Comparison of ENCODE assay signal across 8 cellular contexts in the genomic region with DNA sequence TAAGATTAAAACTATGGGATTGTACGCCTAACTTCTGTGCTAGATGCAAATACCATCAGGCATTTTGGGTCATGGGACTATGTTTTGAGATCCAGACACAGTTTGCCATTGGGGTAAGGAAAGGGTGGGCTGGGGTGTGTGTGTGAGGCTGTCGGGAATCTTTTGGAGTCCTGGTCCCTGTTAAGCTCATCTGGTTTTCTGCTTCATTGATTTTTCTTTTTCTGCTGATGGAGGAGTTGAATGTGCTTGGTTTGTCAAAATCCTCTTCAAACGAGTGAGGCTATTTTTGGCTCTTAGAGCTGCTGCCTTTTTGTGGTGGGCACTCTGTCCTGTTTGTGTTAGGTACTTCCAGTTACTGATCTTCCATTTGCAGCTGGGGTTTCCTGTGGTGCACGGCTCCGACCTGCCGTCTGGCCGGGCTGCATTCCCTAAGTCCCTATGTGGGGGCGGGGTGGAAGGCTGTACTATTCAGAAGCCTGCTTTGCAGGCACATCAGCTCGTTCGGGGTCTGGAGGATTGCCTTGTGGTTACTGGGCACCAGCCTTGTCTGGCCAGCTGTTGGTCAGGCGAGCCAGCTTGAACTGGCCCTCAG. TPM values are rescaled to one million over a fixed set of nuclear protein-coding genes. Genes with fewer than 3 reads are reported as not detected.
DNase-seq lines count a peak whose midpoint lies in the region; ATAC-seq and TF ChIP-seq lines count a peak whose summit lies in the region.

No MANE protein-coding gene starts in this region.

- no peaks in the 10 kb centered on the region for H3K9me3 ChIP-seq in Karpas-422 (ENCODE audit: low read length)

- H3K9me3 Mint-ChIP-seq in activated T-helper 1 cell treated with anti-CD3 and anti-CD28 coated beads, Interleukin-12 subunit alpha, Interleukin-12 subunit beta, Interleukin-2, Interleukin-4 antibody, amounts not matched to agents 30 ng/mL and 10 ng/mL and 1 ng/mL, durations not matched to agents 14 hours and 24 hours and 36 hours = no peaks in the 10 kb centered on the region
- peaks cover 31% of the 10 kb centered on the region for H3K9me3 Mint-ChIP-seq in glutamatergic neuron (ENCODE audit: unreplicated experiment)

- H3K4me2 ChIP-seq in Karpas-422 (ENCODE audit: low read depth, low read length, poor library complexity, severe bottlenecking) = peak overlapping the region; percentile 68

- peak; percentile 26 for DNase-seq in DMS79 treated with DMSO at 0.1 percent for 48 hours (lab: John Stamatoyannopoulos, UW)
- no peak for DNase-seq in Karpas-422
- no peak for DNase-seq in activated T-helper 1 cell treated with anti-CD3 and anti-CD28 coated beads, Interleukin-12 subunit alpha, Interleukin-12 subunit beta, Interleukin-2, Interleukin-4 antibody, amounts not matched to agents 30 ng/mL and 10 ng/mL and 1 ng/mL, durations not matched to agents 14 hours and 24 hours and 36 hours (ENCODE audit: low spot score)
- DNase-seq in glutamatergic neuron = peak; percentile 85
- DNase-seq in occipital lobe (lab: John Stamatoyannopoulos, UW) = peak; percentile 58
- no peak for DNase-seq in NCI-H446 treated with DMSO at 0.1 percent for 48 hours (lab: John Stamatoyannopoulos, UW)

- H3K27me3 Mint-ChIP-seq in activated T-helper 1 cell treated with anti-CD3 and anti-CD28 coated beads, Interleukin-12 subunit alpha, Interleukin-12 subunit beta, Interleukin-2, Interleukin-4 antibody, amounts not matched to agents 30 ng/mL and 10 ng/mL and 1 ng/mL, durations not matched to agents 14 hours and 24 hours and 36 hours (ENCODE audit: insufficient read depth) = no peaks in the 10 kb centered on the region
- peaks cover 22% of the 10 kb centered on the region for H3K27me3 Mint-ChIP-seq in glutamatergic neuron (ENCODE audit: unreplicated experiment)

- TF ChIP-seq CTCF in glutamatergic neuron (IDR thresholded peaks at IDR 0.05; ENCODE audit: partially characterized antibody, unreplicated experiment) = no peak

- H2AFZ ChIP-seq in Karpas-422 (ENCODE audit: low read length) = no peak overlapping the region

- H3K4me1 Mint-ChIP-seq in activated T-helper 1 cell treated with anti-CD3 and anti-CD28 coated beads, Interleukin-12 subunit alpha, Interleukin-12 subunit beta, Interleukin-2, Interleukin-4 antibody, amounts not matched to agents 30 ng/mL and 10 ng/mL and 1 ng/mL, durations not matched to agents 14 hours and 24 hours and 36 hours (ENCODE audit: low read depth) = peaks cover 72% of the 10 kb centered on the region
- peaks cover 39% of the 10 kb centered on the region for H3K4me1 Mint-ChIP-seq in glutamatergic neuron (ENCODE audit: low read depth, unreplicated experiment)

- peaks cover 67% of the 10 kb centered on the region for H3K79me2 ChIP-seq in Karpas-422 (ENCODE audit: low read length)

- H3K9me2 ChIP-seq in Karpas-422 (replicated peaks; ENCODE audit: insufficient read depth, low read length) = no peaks in the 10 kb centered on the region

- peak overlapping the region; percentile 52 for H3K27ac ChIP-seq in Karpas-422 (ENCODE audit: low read length)

- no peaks in the 10 kb centered on the region for H3K27me3 ChIP-seq in Karpas-422 (ENCODE audit: low read length)

- peak overlapping the region; percentile 92 for H3K4me3 Mint-ChIP-seq in activated T-helper 1 cell treated with anti-CD3 and anti-CD28 coated beads, Interleukin-12 subunit alpha, Interleukin-12 subunit beta, Interleukin-2, Interleukin-4 antibody, amounts not matched to agents 30 ng/mL and 10 ng/mL and 1 ng/mL, durations not matched to agents 14 hours and 24 hours and 36 hours
- H3K4me3 Mint-ChIP-seq in glutamatergic neuron (ENCODE audit: unreplicated experiment) = peak overlapping the region; percentile 100

- peak overlapping the region; percentile 65 for H3K4me3 ChIP-seq in Karpas-422 (ENCODE audit: low read length)

- intact Hi-C loops in activated T-helper 1 cell treated with anti-CD3 and anti-CD28 coated beads, Interleukin-12 subunit alpha, Interleukin-12 subunit beta, Interleukin-2, Interleukin-4 antibody, amounts not matched to agents 30 ng/mL and 10 ng/mL and 1 ng/mL, durations not matched to agents 14 hours and 24 hours and 36 hours (cut with micrococcal nuclease) = no loop called here

- peaks cover 3% of the 10 kb centered on the region; the same call in 1 of the 2 replicates for H3K36me3 ChIP-seq in Karpas-422 (ENCODE audit: insufficient read depth, low read length)

- ATAC-seq in HG03457 (IDR thresholded peaks at IDR 0.05; ENCODE audit: unreplicated experiment) = no peak
- no peak for ATAC-seq in HG03432 (IDR thresholded peaks at IDR 0.05; ENCODE audit: unreplicated experiment)

- peaks cover 30% of the 10 kb centered on the region for H3K36me3 Mint-ChIP-seq in activated T-helper 1 cell treated with anti-CD3 and anti-CD28 coated beads, Interleukin-12 subunit alpha, Interleukin-12 subunit beta, Interleukin-2, Interleukin-4 antibody, amounts not matched to agents 30 ng/mL and 10 ng/mL and 1 ng/mL, durations not matched to agents 14 hours and 24 hours and 36 hours (ENCODE audit: low read depth)
- peaks cover 12% of the 10 kb centered on the region for H3K36me3 Mint-ChIP-seq in glutamatergic neuron (ENCODE audit: unreplicated experiment)

- peak overlapping the region; percentile 62 for H3K9ac ChIP-seq in Karpas-422 (ENCODE audit: low read length)

- H4K20me1 ChIP-seq in Karpas-422 (ENCODE audit: insufficient read depth, low read depth, low read length) = peaks cover 11% of the 10 kb centered on the region; the same call in 1 of the 2 replicates

- peaks cover 64% of the 10 kb centered on the region for H3K4me1 ChIP-seq in Karpas-422 (ENCODE audit: low read length)

- peak overlapping the region; percentile 95 for H3K27ac Mint-ChIP-seq in activated T-helper 1 cell treated with anti-CD3 and anti-CD28 coated beads, Interleukin-12 subunit alpha, Interleukin-12 subunit beta, Interleukin-2, Interleukin-4 antibody, amounts not matched to agents 30 ng/mL and 10 ng/mL and 1 ng/mL, durations not matched to agents 14 hours and 24 hours and 36 hours
- H3K27ac Mint-ChIP-seq in glutamatergic neuron (ENCODE audit: unreplicated experiment) = peak overlapping the region; percentile 97

RNA-seq across cellular contexts. Expression of a gene that starts 2.9 kb away (rescaled TPM):
- 29.7 and 40.5 TPM in 2 replicates for total RNA-seq in Karpas-422 (2014; rRNA removed; shearing (Covaris generic); ENCODE audit: low replicate concordance)
- total RNA-seq in activated T-helper 1 cell treated with anti-CD3 and anti-CD28 coated beads, Interleukin-12 subunit alpha, Interleukin-12 subunit beta, Interleukin-2, Interleukin-4 antibody, amounts not matched to agents 30 ng/mL and 10 ng/mL and 1 ng/mL, durations not matched to agents 14 hours and 24 hours and 36 hours = 56.8 and 62.0 TPM in 2 replicates
- total RNA-seq in glutamatergic neuron (ENCODE audit: unreplicated experiment) (268 TPM), occipital lobe (53.2 TPM)

RNA-seq across cellular contexts. Expression of a gene that starts 37.9 kb away (rescaled TPM):
- 4.0 and 10.6 TPM in 2 replicates for total RNA-seq in Karpas-422 (2014; rRNA removed; shearing (Covaris generic); ENCODE audit: low replicate concordance)
- 0.08 TPM in 1 of 2 replicates, not detected in the other for total RNA-seq in activated T-helper 1 cell treated with anti-CD3 and anti-CD28 coated beads, Interleukin-12 subunit alpha, Interleukin-12 subunit beta, Interleukin-2, Interleukin-4 antibody, amounts not matched to agents 30 ng/mL and 10 ng/mL and 1 ng/mL, durations not matched to agents 14 hours and 24 hours and 36 hours
- total RNA-seq in glutamatergic neuron (ENCODE audit: unreplicated experiment) (2.0 TPM), occipital lobe (5.9 TPM)

RNA-seq across cellular contexts. Expression of a gene that starts 41.4 kb away (rescaled TPM):
- total RNA-seq in Karpas-422 (2014; rRNA removed; shearing (Covaris generic); ENCODE audit: low replicate concordance) = 2.6 and 3.1 TPM in 2 replicates
- total RNA-seq in activated T-helper 1 cell treated with anti-CD3 and anti-CD28 coated beads, Interleukin-12 subunit alpha, Interleukin-12 subunit beta, Interleukin-2, Interleukin-4 antibody, amounts not matched to agents 30 ng/mL and 10 ng/mL and 1 ng/mL, durations not matched to agents 14 hours and 24 hours and 36 hours = not detected in 2 replicates
- total RNA-seq in glutamatergic neuron (ENCODE audit: unreplicated experiment) (1.7 TPM), occipital lobe (1.9 TPM)

Comparison
In these comparisons a context has a peak if more than half of its experiments do, and no peak if none do; other contexts are left out.
1. DNase-seq: peak in DMS79 treated with DMSO at 0.1 percent for 48 hours (single experiment), glutamatergic neuron (single experiment) and occipital lobe (single experiment); none in Karpas-422 (single experiment), activated T-helper 1 cell treated with anti-CD3 and anti-CD28 coated beads, Interleukin-12 subunit alpha, Interleukin-12 subunit beta, Interleukin-2, Interleukin-4 antibody, amounts not matched to agents 30 ng/mL and 10 ng/mL and 1 ng/mL, durations not matched to agents 14 hours and 24 hours and 36 hours (single experiment) and NCI-H446 treated with DMSO at 0.1 percent for 48 hours (single experiment).